Comparison of ENCODE assay signal across 16 cellular contexts in the genomic region with DNA sequence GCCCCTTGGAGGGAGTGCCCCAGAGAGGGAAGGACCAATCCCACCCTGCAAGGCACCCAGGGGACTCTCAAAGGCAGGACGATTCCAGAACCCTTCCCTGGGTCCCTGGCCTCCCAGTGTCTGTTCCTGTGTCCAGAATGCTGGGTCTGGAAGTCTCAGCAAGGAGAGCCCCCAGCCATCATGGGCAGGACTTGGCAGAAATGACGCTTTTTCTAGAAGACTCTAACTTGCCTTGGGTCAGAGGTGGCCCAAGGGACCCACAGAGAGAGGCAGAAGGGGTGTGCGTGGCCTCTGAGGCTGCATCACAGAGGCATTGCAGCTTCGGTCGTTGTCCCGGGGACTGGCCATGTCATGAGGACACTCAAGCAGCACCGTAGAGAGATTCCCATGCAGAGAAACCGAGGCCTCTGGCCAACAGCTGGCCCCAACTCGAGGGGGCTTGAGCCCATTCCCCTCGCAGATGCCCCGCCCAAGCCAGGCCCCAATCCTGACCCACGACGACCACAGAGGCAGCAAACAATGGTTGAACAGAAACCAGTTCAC. TPM values are rescaled to one million over a fixed set of nuclear protein-coding genes. Genes with fewer than 3 reads are reported as not detected.
A peak's percentile ranks its signal among the peaks of the same experiment; 100 is the strongest.
DNase-seq lines count a peak whose midpoint lies in the region; TF ChIP-seq lines count a peak whose summit lies in the region.
"Had no signal": no experiment of that assay in that cellular context is flagged by ENCODE, and none has a peak within 500 bp of the region (broad histone marks: within the 10 kb centered on the region; RNA-seq: fewer than 3 reads in every experiment).

No MANE protein-coding gene starts in this region.

- DNase-seq in stimulated activated CD4-positive, alpha-beta T cell treated with anti-CD3 and anti-CD28 coated beads, Interleukin-4, amount 100 ng/mL, for 24 hours, result peak; percentile 3
- no peak for DNase-seq in stimulated activated CD4-positive, alpha-beta T cell treated with anti-CD3 and anti-CD28 coated beads, Interleukin-15, amount 100 ng/mL, for 24 hours
- DNase-seq in coronary artery (ENCODE audit: low spot score) (peak; percentile 72), vagina (ENCODE audit: extremely low spot score in 2 of 2) (peak; percentile 80 to 81), caudate nucleus (lab: John Stamatoyannopoulos, UW) (no peak), nucleus accumbens (lab: John Stamatoyannopoulos, UW) (no peak)
- DNase-seq in effector CD4-positive, alpha-beta T cell, result no peak
- DNase-seq: activated T-cell treated with anti-CD3 and anti-CD28 coated beads for 4 hours; foreskin keratinocyte; GDM1; NCI-H1436; stimulated activated CD4-positive, alpha-beta T cell treated with anti-CD3 and anti-CD28 coated beads, Interleukin-4, amount 100 ng/mL, for 1 hour; WERI-Rb-1 had no signal

- no peak overlapping the region for H3K4me3 ChIP-seq in coronary artery
- no peak overlapping the region for H3K4me3 ChIP-seq in vagina
- H3K4me3 ChIP-seq: cardiac muscle cell had no signal

- no peak overlapping the region for H3K4me3 Mint-ChIP-seq in nephron
- H3K4me3 Mint-ChIP-seq: natural killer cell treated with Interleukin-12 subunit alpha and Interleukin-12 subunit beta and Interleukin-15 and Interleukin-18, amount 100 ng/mL, for 72 hours had no signal

- H3K27ac ChIP-seq in coronary artery (peak overlapping the region in 1 of 2 donors; percentile 4), vagina (no peak overlapping the region), caudate nucleus (ENCODE audit: low read depth, low read length) (no peak overlapping the region)
- H3K27ac ChIP-seq: cardiac muscle cell, foreskin keratinocyte, WERI-Rb-1 had no signal

- H3K4me1 ChIP-seq in vagina, result peaks cover 27% of the 10 kb centered on the region

- peak overlapping the region in 2 of 3 experiments; percentile 19 to 41 for H3K27ac Mint-ChIP-seq in nephron
- H3K27ac Mint-ChIP-seq: natural killer cell treated with Interleukin-12 subunit alpha and Interleukin-12 subunit beta and Interleukin-15 and Interleukin-18, amount 100 ng/mL, for 72 hours had no signal

- peaks cover 40% of the 10 kb centered on the region for H3K4me1 Mint-ChIP-seq in nephron

- no peaks in the 10 kb centered on the region for H3K9me3 ChIP-seq in vagina

- TF ChIP-seq CTCF in coronary artery (IDR thresholded peaks at IDR 0.05), result no peak
- no peak for TF ChIP-seq CTCF in nephron (IDR thresholded peaks at IDR 0.05; ENCODE audit: unreplicated experiment in 3 of 3)
- no peak for TF ChIP-seq CTCF in vagina (IDR thresholded peaks at IDR 0.05)

- TF ChIP-seq POLR2A in vagina (IDR thresholded peaks at IDR 0.05), result no peak

- no peaks in the 10 kb centered on the region for H3K36me3 ChIP-seq in vagina
- H3K36me3 ChIP-seq: cardiac muscle cell, WERI-Rb-1 had no signal

- H3K27me3 ChIP-seq in vagina, result no peaks in the 10 kb centered on the region
- H3K27me3 ChIP-seq: cardiac muscle cell, foreskin keratinocyte had no signal

- H3K36me3 Mint-ChIP-seq in nephron (ENCODE audit: low read depth), result no peaks in the 10 kb centered on the region
- H3K36me3 Mint-ChIP-seq: natural killer cell treated with Interleukin-12 subunit alpha and Interleukin-12 subunit beta and Interleukin-15 and Interleukin-18, amount 100 ng/mL, for 72 hours had no signal

- intact Hi-C loops in vagina (cut with DNase I), result no loop called here

- H3K9me3 Mint-ChIP-seq in nephron, result no peaks in the 10 kb centered on the region
- H3K9me3 Mint-ChIP-seq: natural killer cell treated with Interleukin-12 subunit alpha and Interleukin-12 subunit beta and Interleukin-15 and Interleukin-18, amount 100 ng/mL, for 72 hours had no signal

- peaks cover 11% of the 10 kb centered on the region for H3K27me3 Mint-ChIP-seq in nephron (ENCODE audit: low read depth)
- H3K27me3 Mint-ChIP-seq: natural killer cell treated with Interleukin-12 subunit alpha and Interleukin-12 subunit beta and Interleukin-15 and Interleukin-18, amount 100 ng/mL, for 72 hours had no signal

RNA-seq across cellular contexts. Expression of a gene that starts 57.8 kb away (rescaled TPM):
- total RNA-seq in vagina, result 2.9 TPM

Comparison
In these comparisons a context has a peak if more than half of its experiments do, and no peak if none do; other contexts are left out.
1. DNase-seq: peak in stimulated activated CD4-positive, alpha-beta T cell treated with anti-CD3 and anti-CD28 coated beads, Interleukin-4, amount 100 ng/mL, for 24 hours (single experiment), coronary artery (single experiment) and vagina (2 of 2); none in stimulated activated CD4-positive, alpha-beta T cell treated with anti-CD3 and anti-CD28 coated beads, Interleukin-15, amount 100 ng/mL, for 24 hours (single experiment), caudate nucleus (0 of 61), nucleus accumbens (0 of 56) and effector CD4-positive, alpha-beta T cell (single experiment).